ENCODE assay signal across 12 cellular contexts in the genomic region with DNA sequence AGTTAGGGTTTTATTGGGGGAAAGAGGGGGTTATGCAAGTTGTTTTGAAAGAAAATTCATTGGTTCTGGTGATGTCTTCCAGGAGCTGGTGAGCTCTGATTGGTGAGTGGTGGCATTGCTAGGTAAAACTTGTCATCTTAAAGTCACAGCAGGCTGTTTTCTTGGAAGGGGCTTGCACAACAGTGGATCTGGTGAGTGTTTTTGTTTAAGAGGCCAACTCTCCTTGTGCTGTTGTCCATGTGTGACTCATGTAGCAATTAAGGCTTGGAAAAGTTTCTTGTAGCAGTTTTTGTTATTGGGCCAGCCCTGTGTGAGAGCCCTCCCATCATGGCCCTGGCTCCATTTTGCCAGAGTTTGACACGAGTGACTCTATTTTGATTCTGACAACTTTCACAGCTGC.
A peak's percentile ranks its signal among the peaks of the same experiment; 100 is the strongest.
DNase-seq lines count a peak whose midpoint lies in the region; ATAC-seq, FAIRE-seq and TF ChIP-seq lines count a peak whose summit lies in the region.
"Had no signal": no experiment of that assay in that cellular context is flagged by ENCODE, and none has a peak within 500 bp of the region (broad histone marks: within the 10 kb centered on the region; RNA-seq: fewer than 3 reads in every experiment).

No MANE protein-coding gene starts in this region.

- WGBS in IMR-90 (ENCODE audit: extremely low coverage in 2 of 2, insufficient read length in 1 of 2), 2 experiments, result no CpG with 5 or more reads among the region's 1 CpG
- WGBS in body of pancreas, 2 donors, result 63 to 85% methylated on average over 1 of the region's 1 CpG

- intact Hi-C loops in IMR-90 (cut with micrococcal nuclease) (no loop called here), body of pancreas (cut with DNase I) (no loop called here), left lung (cut with DNase I) (no loop called here)

- TF ChIP-seq POLR2A in IMR-90 (IDR thresholded peaks at IDR 0.05; ENCODE audit: low read depth, low read length) (no peak), body of pancreas (IDR thresholded peaks at IDR 0.05) (no peak)

- H2BK15ac ChIP-seq in IMR-90 (ENCODE audit: low read depth, low read length), result no peak overlapping the region

- no peak overlapping the region for H3K56ac ChIP-seq in IMR-90 (ENCODE audit: extremely low read depth, insufficient read depth, low read length)

- H3K4me2 ChIP-seq in IMR-90 (ENCODE audit: low read depth, low read length), result no peak overlapping the region

- H3K27me3 ChIP-seq in IMR-90 (ENCODE audit: control insufficient read depth, insufficient read depth, low read length) (no peaks in the 10 kb centered on the region), body of pancreas (no peaks in the 10 kb centered on the region), left lung (no peaks in the 10 kb centered on the region)
- H3K27me3 ChIP-seq: stomach had no signal

- ATAC-seq in IMR-90 (ENCODE audit: low read depth) (peak; percentile 65), body of pancreas (peak; percentile 12), left lung (peak; percentile 56), HG02610 (IDR thresholded peaks at IDR 0.05; ENCODE audit: unreplicated experiment) (no peak)

- H3K23ac ChIP-seq in IMR-90 (ENCODE audit: low read depth, low read length), result no peak overlapping the region

- TF ChIP-seq RAD21 in IMR-90 (IDR thresholded peaks at IDR 0.05; ENCODE audit: low read length), result no peak

- CTCF ChIA-PET in IMR-90 (lab: Yijun Ruan, JAX), result interaction anchor here (0.6 to 1.0 kb wide), 3 partner anchors 82 to 1245 kb away, joined by 3 to 5 read pairs (median 3); no protein-coding TSS in a partner anchor

- H3K4me1 ChIP-seq in IMR-90 (ENCODE audit: control insufficient read depth, insufficient read depth, low read length) (no peaks in the 10 kb centered on the region), body of pancreas (no peaks in the 10 kb centered on the region), left lung (no peaks in the 10 kb centered on the region)
- H3K4me1 ChIP-seq: stomach had no signal

- in situ Hi-C loops in IMR-90 (cut with MboI; ENCODE audit: low sequenced_read_pairs), result no loop called here

- peak; percentile 81 for DNase-seq in AG10803 (ENCODE audit: low read depth)
- DNase-seq in IMR-90, result peak; percentile 64
- DNase-seq in body of pancreas, result no peak
- DNase-seq in left lung, result no peak
- no peak for DNase-seq in GM19239 (ENCODE audit: insufficient read length, low spot score)
- no peak for DNase-seq in stimulated activated CD4-positive, alpha-beta T cell treated with anti-CD3 and anti-CD28 coated beads, Interleukin-1b, Interleukin-23, amount 100 ng/mL, for 48 hours
- DNase-seq in RCC 7860 (ENCODE audit: low spot score), result no peak
- DNase-seq: amygdala, endodermal cell, stomach had no signal

- no peak overlapping the region for H3K4ac ChIP-seq in IMR-90 (ENCODE audit: low read depth, low read length)

- dilution Hi-C loops in IMR-90 (cut with HindIII; ENCODE audit: low sequenced_read_pairs, unreplicated experiment), result no loop called here

- no peak for FAIRE-seq in GM19239 (lab: Jason Lieb, UNC)
- no peak for FAIRE-seq in RCC 7860 (lab: Jason Lieb, UNC)
- FAIRE-seq: TTC549 had no signal

- H4K20me1 ChIP-seq in IMR-90 (ENCODE audit: insufficient read depth, low read length), result no peaks in the 10 kb centered on the region

- H3K9me1 ChIP-seq in IMR-90 (ENCODE audit: insufficient read depth, low read length), result no peaks in the 10 kb centered on the region

- no peak overlapping the region for H4K8ac ChIP-seq in IMR-90 (ENCODE audit: low read depth in 2 of 2, low read length in 2 of 2)

- POLR2A ChIA-PET in IMR-90 (lab: Charles Lee; ENCODE audit: unreplicated experiment), result no interaction called here

- no TSS peak for BruUV-seq in IMR-90 (replicated peaks; lab: Mats Ljungman, UMichigan)

- H2AFZ ChIP-seq in IMR-90 (replicated peaks; ENCODE audit: low read length, poor library complexity), result no peak overlapping the region

- H3K79me1 ChIP-seq in IMR-90 (ENCODE audit: low read depth in 1 of 2, low read length in 2 of 2), result no peaks in the 10 kb centered on the region

- no peak overlapping the region for H4K5ac ChIP-seq in IMR-90 (ENCODE audit: low read depth, low read length)

- H3K36me3 ChIP-seq in IMR-90 (ENCODE audit: control insufficient read depth, insufficient read depth, low read length) (no peaks in the 10 kb centered on the region), body of pancreas (replicated peaks in 1 of 2; ENCODE audit: insufficient read depth in 1 of 2, low read depth in 2 of 2) (no peaks in the 10 kb centered on the region), left lung (no peaks in the 10 kb centered on the region)
- H3K36me3 ChIP-seq: stomach had no signal

- H2AK9ac ChIP-seq in IMR-90 (replicated peaks; ENCODE audit: low read depth, low read length, poor library complexity), result no peak overlapping the region

- no peak overlapping the region for H2BK20ac ChIP-seq in IMR-90 (ENCODE audit: low read depth, low read length)

- no peak overlapping the region for H3K18ac ChIP-seq in IMR-90 (ENCODE audit: low read depth, low read length)

- TF ChIP-seq CTCF in AG10803 (conservative IDR thresholded peaks at IDR 0.05; ENCODE audit: low read length), result no peak
- TF ChIP-seq CTCF in IMR-90 (conservative IDR thresholded peaks at IDR 0.05; ENCODE audit: low read depth, low read length), result no peak
- TF ChIP-seq CTCF in body of pancreas (IDR thresholded peaks at IDR 0.05), result no peak
- TF ChIP-seq CTCF in left lung (IDR thresholded peaks at IDR 0.05), result no peak

- H2BK5ac ChIP-seq in IMR-90 (ENCODE audit: low read depth, low read length, poor library complexity, severe bottlenecking), result no peak overlapping the region

- no peak overlapping the region for H3K14ac ChIP-seq in IMR-90 (replicated peaks; ENCODE audit: low read depth, low read length)

- H2AK5ac ChIP-seq in IMR-90 (ENCODE audit: low read depth, low read length), result no peak overlapping the region

- no peak overlapping the region for H3K9ac ChIP-seq in IMR-90 (ENCODE audit: low read depth, low read length)

- H4K91ac ChIP-seq in IMR-90 (ENCODE audit: insufficient read depth, low read depth, low read length), result no peak overlapping the region

- no peak overlapping the region for H3K27ac ChIP-seq in IMR-90 (ENCODE audit: insufficient read depth, low read length)
- no peak overlapping the region for H3K27ac ChIP-seq in body of pancreas
- H3K27ac ChIP-seq in left lung, result no peak overlapping the region
- H3K27ac ChIP-seq: stomach had no signal

- H2BK120ac ChIP-seq in IMR-90 (ENCODE audit: low read depth, low read length), result no peak overlapping the region

- H3K4me3 ChIP-seq in AG10803 (ENCODE audit: low read length), result no peak overlapping the region
- H3K4me3 ChIP-seq in IMR-90 (ENCODE audit: insufficient read depth, low read depth, low read length), result no peak overlapping the region
- H3K4me3 ChIP-seq in body of pancreas, result no peak overlapping the region
- H3K4me3 ChIP-seq in left lung, result no peak overlapping the region
- H3K4me3 ChIP-seq: stomach had no signal

- H3K9me3 ChIP-seq in IMR-90 (ENCODE audit: control insufficient read depth, insufficient read depth, low read length) (no peaks in the 10 kb centered on the region), body of pancreas (no peaks in the 10 kb centered on the region), left lung (no peaks in the 10 kb centered on the region)
- H3K9me3 ChIP-seq: stomach had no signal

TF ChIP-seq in IMR-90, 13 proteins besides CTCF, POLR2A, EP300 and RAD21:
- TF ChIP-seq RFX5 (IDR thresholded peaks at IDR 0.05; ENCODE audit: low read depth, low read length) (no peak), MXI1 (IDR thresholded peaks at IDR 0.05; ENCODE audit: borderline replicate concordance, low read depth, low read length) (no peak), RCOR1 (IDR thresholded peaks at IDR 0.05; ENCODE audit: insufficient replicate concordance, low read length) (no peak), CEBPB (IDR thresholded peaks at IDR 0.05; ENCODE audit: low read depth, low read length) (peak; percentile 53; the same call in 1 of the 2 replicates), FOS (IDR thresholded peaks at IDR 0.05; ENCODE audit: low read depth, low read length) (no peak)
TF ChIP-seq in IMR-90: peak in this region for 1.

Comparison
In these comparisons a context has a peak if more than half of its experiments do, and no peak if none do; other contexts are left out.
1. DNase-seq: peak in AG10803 (single experiment) and IMR-90 (single experiment); none in body of pancreas (0 of 4), left lung (0 of 2), GM19239 (single experiment), stimulated activated CD4-positive, alpha-beta T cell treated with anti-CD3 and anti-CD28 coated beads, Interleukin-1b, Interleukin-23, amount 100 ng/mL, for 48 hours (single experiment) and RCC 7860 (single experiment).